Comparison of ENCODE assay signal across 8 cellular contexts in genomic region chr2:28716265-28716865, GRCh38. TPM values are rescaled to one million over a fixed set of nuclear protein-coding genes. Genes with fewer than 3 reads are reported as not detected.
A peak's percentile ranks its signal among the peaks of the same experiment; 100 is the strongest.
DNase-seq lines count a peak whose midpoint lies in the region; ATAC-seq and TF ChIP-seq lines count a peak whose summit lies in the region.

No MANE protein-coding gene starts in this region.

- peak; percentile 38 for TF ChIP-seq POLR2A in esophagus muscularis mucosa (IDR thresholded peaks at IDR 0.05; ENCODE audit: low read depth)

- no peak overlapping the region for H3K9ac ChIP-seq in neural cell (ENCODE audit: low read length)

- TF ChIP-seq CTCF in esophagus muscularis mucosa (IDR thresholded peaks at IDR 0.05) (no peak), neural cell (IDR thresholded peaks at IDR 0.05; ENCODE audit: poor library complexity, severe bottlenecking) (no peak)

- H3K27me3 ChIP-seq in esophagus muscularis mucosa (no peaks in the 10 kb centered on the region), neural cell (ENCODE audit: insufficient read depth, low read depth, low read length) (no peaks in the 10 kb centered on the region)

- no peak for TF ChIP-seq EP300 in esophagus muscularis mucosa (IDR thresholded peaks at IDR 0.05)
- TF ChIP-seq EP300 in neural cell (conservative IDR thresholded peaks at IDR 0.05; ENCODE audit: poor library complexity, severe bottlenecking) = no peak

- no peaks in the 10 kb centered on the region for H3K36me3 ChIP-seq in esophagus muscularis mucosa
- H3K36me3 ChIP-seq in neural cell (ENCODE audit: insufficient read depth, low read length) = no peaks in the 10 kb centered on the region

- H2AFZ ChIP-seq in neural cell (ENCODE audit: low read depth, low read length) = no peak overlapping the region

- H3K9me2 ChIP-seq in neural cell (ENCODE audit: insufficient read depth, low read length) = no peaks in the 10 kb centered on the region

- no peak overlapping the region for H3K4me2 ChIP-seq in neural cell (ENCODE audit: low read length)

- WGBS in esophagus muscularis mucosa = 15% methylated on average over 4 of the region's 4 CpGs

- no peak overlapping the region for H3K4me3 ChIP-seq in esophagus muscularis mucosa
- no peak overlapping the region for H3K4me3 ChIP-seq in neural cell (ENCODE audit: low read length)

- no peaks in the 10 kb centered on the region for H4K20me1 ChIP-seq in neural cell (ENCODE audit: insufficient read depth)

- H3K27ac ChIP-seq in esophagus muscularis mucosa (replicated peaks in 1 of 4) (peak overlapping the region; percentile 76 to 84 (median 78)), neural cell (ENCODE audit: low read length) (peak overlapping the region; percentile 17)

- ATAC-seq in GM21423 (IDR thresholded peaks at IDR 0.05; ENCODE audit: unreplicated experiment) = no peak
- no peak for ATAC-seq in GM19395 (IDR thresholded peaks at IDR 0.05; ENCODE audit: unreplicated experiment)

- intact Hi-C loops in esophagus muscularis mucosa (cut with DNase I) = no loop called here

- peak; percentile 51 for DNase-seq in COLO829 (ENCODE audit: low spot score)
- peak; percentile 54 for DNase-seq in HS-27A (ENCODE audit: low read depth)
- peak; percentile 66 to 78 for DNase-seq in SHP77 (lab: John Stamatoyannopoulos, UW)
- no peak for DNase-seq in esophagus muscularis mucosa (ENCODE audit: extremely low spot score)
- DNase-seq in SK-N-DZ (ENCODE audit: low spot score) = no peak

- H3K79me2 ChIP-seq in neural cell (replicated peaks; ENCODE audit: insufficient read depth, low read length) = no peaks in the 10 kb centered on the region

- peaks cover 11 to 30% (median 26%) of the 10 kb centered on the region in 4 donors for H3K4me1 ChIP-seq in esophagus muscularis mucosa

- H3K9me3 ChIP-seq in esophagus muscularis mucosa = no peaks in the 10 kb centered on the region
- H3K9me3 ChIP-seq in neural cell (ENCODE audit: low read length) = no peaks in the 10 kb centered on the region

- no peaks in the 10 kb centered on the region for H3F3A ChIP-seq in neural cell (ENCODE audit: insufficient read depth, low read length, poor library complexity, severe bottlenecking)

- TF ChIP-seq RAD21 in neural cell (conservative IDR thresholded peaks at IDR 0.05) = no peak

TF ChIP-seq in neural cell, 6 proteins besides CTCF, POLR2A, EP300 and RAD21:
- no peak for TF ChIP-seq SMC3 (conservative IDR thresholded peaks at IDR 0.05; ENCODE audit: poor library complexity)
- TF ChIP-seq, protein P1, sequence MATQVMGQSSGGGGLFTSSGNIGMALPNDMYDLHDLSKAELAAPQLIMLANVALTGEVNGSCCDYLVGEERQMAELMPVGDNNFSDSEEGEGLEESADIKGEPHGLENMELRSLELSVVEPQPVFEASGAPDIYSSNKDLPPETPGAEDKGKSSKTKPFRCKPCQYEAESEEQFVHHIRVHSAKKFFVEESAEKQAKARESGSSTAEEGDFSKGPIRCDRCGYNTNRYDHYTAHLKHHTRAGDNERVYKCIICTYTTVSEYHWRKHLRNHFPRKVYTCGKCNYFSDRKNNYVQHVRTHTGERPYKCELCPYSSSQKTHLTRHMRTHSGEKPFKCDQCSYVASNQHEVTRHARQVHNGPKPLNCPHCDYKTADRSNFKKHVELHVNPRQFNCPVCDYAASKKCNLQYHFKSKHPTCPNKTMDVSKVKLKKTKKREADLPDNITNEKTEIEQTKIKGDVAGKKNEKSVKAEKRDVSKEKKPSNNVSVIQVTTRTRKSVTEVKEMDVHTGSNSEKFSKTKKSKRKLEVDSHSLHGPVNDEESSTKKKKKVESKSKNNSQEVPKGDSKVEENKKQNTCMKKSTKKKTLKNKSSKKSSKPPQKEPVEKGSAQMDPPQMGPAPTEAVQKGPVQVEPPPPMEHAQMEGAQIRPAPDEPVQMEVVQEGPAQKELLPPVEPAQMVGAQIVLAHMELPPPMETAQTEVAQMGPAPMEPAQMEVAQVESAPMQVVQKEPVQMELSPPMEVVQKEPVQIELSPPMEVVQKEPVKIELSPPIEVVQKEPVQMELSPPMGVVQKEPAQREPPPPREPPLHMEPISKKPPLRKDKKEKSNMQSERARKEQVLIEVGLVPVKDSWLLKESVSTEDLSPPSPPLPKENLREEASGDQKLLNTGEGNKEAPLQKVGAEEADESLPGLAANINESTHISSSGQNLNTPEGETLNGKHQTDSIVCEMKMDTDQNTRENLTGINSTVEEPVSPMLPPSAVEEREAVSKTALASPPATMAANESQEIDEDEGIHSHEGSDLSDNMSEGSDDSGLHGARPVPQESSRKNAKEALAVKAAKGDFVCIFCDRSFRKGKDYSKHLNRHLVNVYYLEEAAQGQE (IDR thresholded peaks at IDR 0.05; ENCODE audit: borderline replicate concordance) = no peak
- TF ChIP-seq POLR2AphosphoS5 (IDR thresholded peaks at IDR 0.05) = peak; percentile 10
- no peak for TF ChIP-seq MXI1 (conservative IDR thresholded peaks at IDR 0.05; ENCODE audit: poor library complexity, severe bottlenecking)
- TF ChIP-seq EZH2 (IDR thresholded peaks at IDR 0.05; ENCODE audit: borderline replicate concordance, insufficient read depth, low read length, poor library complexity, severe bottlenecking) = no peak

RNA-seq across cellular contexts. Expression of gene PPP1CB, which starts 35.3 kb away (rescaled TPM):
- total RNA-seq in esophagus muscularis mucosa = 1,000 to 10,000 TPM in 1 of 4 donors, 100 to 1,000 TPM in 3; 658 to 1,191 (median 759) TPM
- 135 and 239 TPM in 2 replicates for polyA plus RNA-seq in neural cell
- polyA minus RNA-seq in neural cell = 360 and 371 TPM in 2 replicates
- polyA plus RNA-seq in SK-N-DZ (2014; cell fraction: cytosol; rRNA removed) = 57.9 and 61.4 TPM in 2 replicates
- polyA plus RNA-seq in SK-N-DZ (2014; cell fraction: nucleus; rRNA removed) = 30.6 and 33.5 TPM in 2 replicates

Comparison
In these comparisons a context has a peak if more than half of its experiments do, and no peak if none do; other contexts are left out.
1. DNase-seq: peak in COLO829 (single experiment), HS-27A (single experiment) and SHP77 (2 of 2); none in esophagus muscularis mucosa (single experiment) and SK-N-DZ (single experiment).